In the genomic region with DNA sequence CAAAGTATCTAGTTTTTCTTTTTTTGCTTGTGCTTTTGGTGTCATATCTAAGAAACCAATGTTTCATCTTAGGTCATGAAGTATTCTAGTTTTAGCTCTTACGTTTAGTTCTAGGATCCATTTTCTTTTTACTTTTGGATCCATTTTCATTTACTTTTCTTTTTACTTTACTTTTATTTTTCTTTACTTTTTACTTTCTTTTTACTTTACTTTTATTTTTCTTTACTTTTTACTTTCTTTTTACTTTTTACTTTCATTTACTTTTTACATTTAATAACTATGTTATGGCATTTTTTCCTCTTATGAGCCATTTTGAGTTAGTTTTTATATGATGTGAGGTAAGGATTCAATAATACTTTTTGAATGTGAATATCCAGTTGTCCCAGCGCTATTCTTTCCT, we compare ENCODE assay signal across 16 cellular contexts.
A peak's percentile ranks its signal among the peaks of the same experiment; 100 is the strongest.
DNase-seq lines count a peak whose midpoint lies in the region; ATAC-seq, FAIRE-seq and TF ChIP-seq lines count a peak whose summit lies in the region.
"Had no signal": no experiment of that assay in that cellular context is flagged by ENCODE, and none has a peak within 500 bp of the region (broad histone marks: within the 10 kb centered on the region; RNA-seq: fewer than 3 reads in every experiment).

No MANE protein-coding gene starts in this region.

- H3K4me3 Mint-ChIP-seq in Calu3 (ENCODE audit: low read depth, unreplicated experiment) = no peak overlapping the region
- H3K4me3 Mint-ChIP-seq: CD4-positive, alpha-beta T cell had no signal

- H3K9me3 Mint-ChIP-seq in Calu3 (ENCODE audit: low read depth, unreplicated experiment) = peaks cover 5% of the 10 kb centered on the region
- H3K9me3 Mint-ChIP-seq: CD4-positive, alpha-beta T cell had no signal

- ATAC-seq in HG02852 (IDR thresholded peaks at IDR 0.05; ENCODE audit: unreplicated experiment) = no peak
- ATAC-seq: GM12878, HCT116 had no signal

- H3K27ac ChIP-seq in small intestine (ENCODE audit: low read depth in 1 of 2, low read length in 1 of 2) (no peak overlapping the region), osteoblast (ENCODE audit: low read depth, low read length) (no peak overlapping the region)

- no peaks in the 10 kb centered on the region for H3K9me3 ChIP-seq in small intestine (ENCODE audit: control insufficient read depth, low read depth)
- H3K9me3 ChIP-seq in osteoblast (ENCODE audit: low read depth, low read length) = no peaks in the 10 kb centered on the region
- H3K9me3 ChIP-seq: BE2C had no signal

- peak; percentile 42 for FAIRE-seq in RCC 7860 (lab: Jason Lieb, UNC)
- FAIRE-seq in endometrium (lab: Jason Lieb, UNC) = peak; percentile 70
- peak; percentile 39 for FAIRE-seq in small intestine (lab: Jason Lieb, UNC)
- FAIRE-seq: GM12878 had no signal

- H3K4me1 Mint-ChIP-seq in Calu3 (ENCODE audit: low read depth, unreplicated experiment) = peaks cover 51% of the 10 kb centered on the region

- BruUV-seq in Calu3 (replicated peaks; lab: Mats Ljungman, UMichigan) = no TSS peak

- intact Hi-C loops in Calu3 (cut with micrococcal nuclease; ENCODE audit: unreplicated experiment) = no loop called here

- CTCF ChIA-PET in Calu3 (lab: Charles Lee) = no interaction called here

- H3K36me3 ChIP-seq in small intestine (ENCODE audit: control insufficient read depth in 2 of 2, insufficient read depth in 2 of 2, low read length in 2 of 2) = no peaks in the 10 kb centered on the region
- H3K36me3 ChIP-seq in osteoblast (ENCODE audit: insufficient read depth, low read length) = no peaks in the 10 kb centered on the region
- H3K36me3 ChIP-seq: BE2C had no signal

- no peaks in the 10 kb centered on the region for H3K79me2 ChIP-seq in osteoblast (ENCODE audit: insufficient read depth, low read length)

- H3K4me2 ChIP-seq in osteoblast (ENCODE audit: insufficient read depth, low read length) = no peak overlapping the region

- peak overlapping the region; percentile 39 for H3K27ac Mint-ChIP-seq in Calu3 (ENCODE audit: unreplicated experiment)
- H3K27ac Mint-ChIP-seq: CD4-positive, alpha-beta T cell had no signal

- no peaks in the 10 kb centered on the region for H4K20me1 ChIP-seq in osteoblast (ENCODE audit: insufficient read depth, low read length)

- TF ChIP-seq CTCF in Calu3 (IDR thresholded peaks at IDR 0.05; ENCODE audit: unreplicated experiment) (no peak), osteoblast (IDR thresholded peaks at IDR 0.05; ENCODE audit: extremely low read depth, low read depth, low read length) (no peak)

- peaks cover 24% of the 10 kb centered on the region for H3K36me3 Mint-ChIP-seq in Calu3 (ENCODE audit: insufficient read depth, unreplicated experiment)

- no peak overlapping the region for H2AFZ ChIP-seq in osteoblast (ENCODE audit: low read length)

- 49 to 50% (median 49%) methylated on average over 2 of the region's 2 CpGs for WGBS in small intestine, 3 donors

- H3K27me3 ChIP-seq in small intestine (ENCODE audit: control insufficient read depth in 2 of 2, insufficient read depth in 2 of 2, low read length in 2 of 2) (no peaks in the 10 kb centered on the region), osteoblast (ENCODE audit: insufficient read depth, low read length) (no peaks in the 10 kb centered on the region)
- H3K27me3 ChIP-seq: BE2C had no signal

- H3K4me1 ChIP-seq in small intestine (ENCODE audit: control insufficient read depth in 2 of 2, insufficient read depth in 1 of 2, low read depth in 1 of 2, low read length in 1 of 2) (peaks cover 0 to 5% of the 10 kb centered on the region in 2 donors), osteoblast (ENCODE audit: insufficient read depth, low read length) (peaks cover under 1% of the 10 kb centered on the region)
- H3K4me1 ChIP-seq: BE2C had no signal

- DNase-seq in Calu3 (no peak), RCC 7860 (ENCODE audit: low spot score) (no peak), small intestine (no peak), AG08395 (ENCODE audit: low spot score) (no peak), osteoblast (ENCODE audit: insufficient read length, low spot score, missing footprints) (no peak)
- DNase-seq: 8988T; BE2C; C1 segment of cervical spinal cord; CD4-positive, alpha-beta T cell; DMS79 treated with DMSO at 0.1 percent for 48 hours; GOT3; H7 had no signal

- no peak overlapping the region for H3K4me3 ChIP-seq in small intestine (ENCODE audit: low read depth in 1 of 2, low read length in 2 of 2)
- no peak overlapping the region for H3K4me3 ChIP-seq in osteoblast (ENCODE audit: insufficient read depth, low read length)
- H3K4me3 ChIP-seq: GM12878 had no signal

- H3K27me3 Mint-ChIP-seq in Calu3 (ENCODE audit: unreplicated experiment) = no peaks in the 10 kb centered on the region
- H3K27me3 Mint-ChIP-seq: CD4-positive, alpha-beta T cell had no signal
